Comparison of ENCODE assay signal across 9 cellular contexts in genomic region chr11:123054301-123055065, GRCh38. TPM values are rescaled to one million over a fixed set of nuclear protein-coding genes. Genes with fewer than 3 reads are reported as not detected.
DNase-seq lines count a peak whose midpoint lies in the region; ATAC-seq and TF ChIP-seq lines count a peak whose summit lies in the region.
"Had no signal": no experiment of that assay in that cellular context is flagged by ENCODE, and none has a peak within 500 bp of the region (broad histone marks: within the 10 kb centered on the region; RNA-seq: fewer than 3 reads in every experiment).

No MANE protein-coding gene starts in this region.

- peaks cover 12 to 77% (median 31%) of the 10 kb centered on the region in 4 donors for H3K36me3 ChIP-seq in right lobe of liver
- H3K36me3 ChIP-seq in uterus, result no peaks in the 10 kb centered on the region

- peaks cover 37% of the 10 kb centered on the region for H3K4me1 Mint-ChIP-seq in chondrocyte (ENCODE audit: low read depth)

- TF ChIP-seq POLR2A in right lobe of liver (IDR thresholded peaks at IDR 0.05) (no peak), uterus (IDR thresholded peaks at IDR 0.05) (no peak)

- DNase-seq in AG09319 (ENCODE audit: extremely low read depth, low read depth) (peak; percentile 28), NCI-H1105 (lab: John Stamatoyannopoulos, UW) (peak; percentile 94), SHP77 treated with DMSO at 0.1 percent for 48 hours (lab: John Stamatoyannopoulos, UW) (peak; percentile 48), chondrocyte (ENCODE audit: low spot score) (no peak), right lobe of liver (no peak), uterus (no peak)

- H3K27ac Mint-ChIP-seq in chondrocyte (ENCODE audit: unreplicated experiment), result peak overlapping the region; percentile 68

- 23% methylated on average over 10 of the region's 11 CpGs for WGBS in right lobe of liver (ENCODE audit: insufficient coverage, low coverage, low lambda C conversion rate, missing lambda C conversion rate)

- intact Hi-C loops in right lobe of liver (cut with DNase I), result no loop called here
- intact Hi-C loops in uterus (cut with DNase I; ENCODE audit: low total_unique reads), result no loop called here

- H3K4me1 ChIP-seq in right lobe of liver (peaks cover 0 to 31% (median 0%) of the 10 kb centered on the region in 4 donors), uterus (peaks cover 7 to 9% of the 10 kb centered on the region in 2 donors)

- no peaks in the 10 kb centered on the region for H3K9me3 Mint-ChIP-seq in chondrocyte (ENCODE audit: low read depth)

- H3K36me3 Mint-ChIP-seq in chondrocyte (ENCODE audit: low read depth), result peaks cover 39% of the 10 kb centered on the region

- H3K27ac ChIP-seq in right lobe of liver (no peak overlapping the region), uterus (peak overlapping the region; percentile 19 to 40)

- H3K4me3 Mint-ChIP-seq in chondrocyte (ENCODE audit: unreplicated experiment), result no peak overlapping the region

- ATAC-seq in GM18498 (IDR thresholded peaks at IDR 0.05; ENCODE audit: unreplicated experiment), result peak; percentile 74
- ATAC-seq in HG02759 (IDR thresholded peaks at IDR 0.05; ENCODE audit: unreplicated experiment), result peak; percentile 57
- ATAC-seq in right lobe of liver, result peak; percentile 81 to 88 (median 85)

- no peaks in the 10 kb centered on the region for H3K9me3 ChIP-seq in right lobe of liver
- no peaks in the 10 kb centered on the region for H3K9me3 ChIP-seq in uterus

- no peak overlapping the region for H3K4me3 ChIP-seq in right lobe of liver
- H3K4me3 ChIP-seq in uterus, result no peak overlapping the region
- H3K4me3 ChIP-seq: skin epidermis had no signal

- no peaks in the 10 kb centered on the region for H3K27me3 ChIP-seq in right lobe of liver
- H3K27me3 ChIP-seq in uterus, result no peaks in the 10 kb centered on the region

- no peaks in the 10 kb centered on the region for H3K27me3 Mint-ChIP-seq in chondrocyte (ENCODE audit: low read depth)

- peak; percentile 65 for TF ChIP-seq CTCF in AG09319 (IDR thresholded peaks at IDR 0.05; ENCODE audit: low read depth, low read length)
- TF ChIP-seq CTCF in chondrocyte (IDR thresholded peaks at IDR 0.05), result peak; percentile 87
- peak; percentile 63 to 66 (median 65) for TF ChIP-seq CTCF in right lobe of liver (IDR thresholded peaks at IDR 0.05)
- peak; percentile 59 to 74 (median 66) for TF ChIP-seq CTCF in uterus (IDR thresholded peaks at IDR 0.05)

RNA-seq across cellular contexts. Expression of gene HSPA8, which starts 7.5 kb away (rescaled TPM):
- total RNA-seq in chondrocyte (1,112 to 1,153 TPM (median 1,138 TPM) in 3 replicates), right lobe of liver (100 to 1,000 TPM; 388 to 894 (median 659) TPM), uterus (1,000 to 10,000 TPM in 1 of 4 donors, 100 to 1,000 TPM in 3; 360 to 1,864 (median 476) TPM)

Comparison
In these comparisons a context has a peak if more than half of its experiments do, and no peak if none do; other contexts are left out.
1. DNase-seq: peak in AG09319 (single experiment), NCI-H1105 (single experiment) and SHP77 treated with DMSO at 0.1 percent for 48 hours (single experiment); none in chondrocyte (single experiment), right lobe of liver (0 of 3) and uterus (0 of 2).
2. H3K27ac ChIP-seq: peak in uterus (2 of 2); none in right lobe of liver (0 of 3).
3. Peak in every context shown above with its lines, with median percentiles within 50 percentile points of each other: CTCF ChIP-seq and ATAC-seq.